Comparison of ENCODE assay signal across 16 cellular contexts in the genomic region with DNA sequence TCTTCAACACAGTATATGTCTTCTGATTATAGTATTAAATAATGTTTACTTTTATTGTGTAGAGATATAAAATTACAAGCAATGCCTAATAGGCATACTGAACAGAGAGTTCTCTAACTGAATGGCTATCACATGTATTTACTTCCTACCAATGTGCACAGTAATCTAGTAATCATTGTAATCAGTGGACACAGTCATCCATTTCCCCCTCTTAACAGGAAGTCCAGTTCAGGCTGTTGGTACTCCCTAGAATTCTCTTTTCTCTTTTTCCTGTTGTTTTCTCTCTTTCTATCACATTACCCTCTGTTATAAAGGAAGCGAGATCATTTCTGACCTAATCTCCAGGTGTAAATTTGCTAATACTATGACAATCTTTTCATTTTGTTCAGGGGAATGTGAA.
"Had no signal": no experiment of that assay in that cellular context is flagged by ENCODE, and none has a peak within 500 bp of the region (broad histone marks: within the 10 kb centered on the region; RNA-seq: fewer than 3 reads in every experiment).

No MANE protein-coding gene starts in this region.

- H3K9me3 ChIP-seq: gastroesophageal sphincter, tibial artery had no signal

- H3K27ac ChIP-seq: brain microvascular endothelial cell, gastroesophageal sphincter, hepatocyte, parathyroid adenoma, skin epidermis, tibial artery had no signal

- H3K27me3 ChIP-seq: brain microvascular endothelial cell, gastroesophageal sphincter, hepatocyte, tibial artery had no signal

- H3K4me3 ChIP-seq: gastroesophageal sphincter, hepatocyte, skin epidermis, tibial artery had no signal

- ATAC-seq: activated CD4-positive, CD25-positive, alpha-beta regulatory T cell treated with anti-CD3 and anti-CD28 coated beads, Interleukin-2, amount 50 U/mL, for 24 hours; activated naive CD4-positive, alpha-beta T cell treated with anti-CD3 and anti-CD28 coated beads, Interleukin-2, amount 50 U/mL, for 72 hours; gastroesophageal sphincter; T-helper 17 cell had no signal

- H3K4me2 ChIP-seq: hepatocyte had no signal

- H3K27me3 Mint-ChIP-seq: activated T-cell treated with anti-CD3 and anti-CD28 coated beads, Interleukin-2, amount 50 U/mL, for 24 hours; T-helper 17 cell had no signal

- H3K36me3 Mint-ChIP-seq: activated naive CD4-positive, alpha-beta T cell treated with anti-CD3 and anti-CD28 coated beads, Interleukin-2, amount 50 U/mL, for 72 hours had no signal

- H3K9me3 Mint-ChIP-seq: neural crest cell had no signal

- DNase-seq: activated CD4-positive, alpha-beta T cell treated with anti-CD3 and anti-CD28 coated beads, Interleukin-2, amount 50 U/mL, for 4 hours; activated effector memory CD4-positive, alpha-beta T cell treated with Interleukin-2 at 50 U/mL for 16 hours; activated T-cell treated with anti-CD3 and anti-CD28 coated beads, Interleukin-2, amount 50 U/mL, for 24 hours; amniotic stem cell; brain microvascular endothelial cell; kidney glomerular epithelial cell; retina; T-helper 17 cell; tibial artery had no signal

- H3K4me1 Mint-ChIP-seq: T-helper 17 cell had no signal

- H3K79me2 ChIP-seq: hepatocyte, parathyroid adenoma had no signal

- H3K4me1 ChIP-seq: gastroesophageal sphincter, parathyroid adenoma had no signal

- H3K4me3 Mint-ChIP-seq: activated T-cell treated with anti-CD3 and anti-CD28 coated beads, Interleukin-2, amount 50 U/mL, for 24 hours; neural crest cell; T-helper 17 cell had no signal

- H2AFZ ChIP-seq: hepatocyte, parathyroid adenoma had no signal

- H3K27ac Mint-ChIP-seq: activated naive CD4-positive, alpha-beta T cell treated with anti-CD3 and anti-CD28 coated beads, Interleukin-2, amount 50 U/mL, for 72 hours; activated T-cell treated with anti-CD3 and anti-CD28 coated beads, Interleukin-2, amount 50 U/mL, for 24 hours; T-helper 17 cell had no signal

- H3K36me3 ChIP-seq: brain microvascular endothelial cell, gastroesophageal sphincter, tibial artery had no signal

- H3K9ac ChIP-seq: parathyroid adenoma had no signal
